Comparison of ENCODE assay signal across 21 cellular contexts in the genomic region with DNA sequence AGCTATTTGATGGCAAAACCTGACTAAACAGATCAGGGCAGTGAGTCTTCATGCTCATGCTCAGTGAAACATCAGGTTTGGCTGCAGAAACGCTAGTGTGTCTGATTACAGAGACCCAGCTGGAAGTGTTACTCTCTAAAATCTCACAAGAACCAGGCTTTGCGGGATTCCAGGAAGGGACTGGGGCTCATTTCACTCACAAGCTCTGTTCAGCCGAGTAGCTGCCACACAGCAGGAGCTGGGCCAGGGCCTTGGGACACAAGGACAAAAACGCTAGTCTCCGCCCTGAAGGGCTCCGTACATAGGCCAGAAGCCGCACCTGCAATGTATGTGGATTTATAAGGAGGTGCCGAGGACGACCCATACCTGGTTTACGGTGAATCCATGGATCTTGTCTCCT.
"Had no signal": no experiment of that assay in that cellular context is flagged by ENCODE, and none has a peak within 500 bp of the region (broad histone marks: within the 10 kb centered on the region; RNA-seq: fewer than 3 reads in every experiment).

No MANE protein-coding gene starts in this region.

- H3K9me3 ChIP-seq: gastrocnemius medialis, suprapubic skin, vagina had no signal

- H3K4me3 ChIP-seq: gastrocnemius medialis, suprapubic skin, vagina had no signal

- ATAC-seq: activated CD4-positive, alpha-beta T cell treated with anti-CD3 and anti-CD28 coated beads for 36 hours; activated CD8-positive, alpha-beta memory T cell treated with anti-CD3 and anti-CD28 coated beads, Interleukin-2, amount 10 ng/mL, durations not matched to agents 7 days and 5 days; esophagus mucosa; gastrocnemius medialis; left cardiac atrium; naive thymus-derived CD8-positive, alpha-beta T cell; stimulated activated naive CD8-positive, alpha-beta T cell treated with anti-CD3 and anti-CD28 coated beads, Interleukin-15, Interleukin-2, amounts not matched to agents 100 U/mL and 50 U/mL, for 24 hours; T-cell; WTC11 had no signal

- H3K27me3 ChIP-seq: brain microvascular endothelial cell, gastrocnemius medialis, suprapubic skin, vagina had no signal

- H3K27ac ChIP-seq: brain microvascular endothelial cell, gastrocnemius medialis, suprapubic skin, vagina had no signal

- DNase-seq: activated CD4-positive, alpha-beta T cell treated with anti-CD3 and anti-CD28 coated beads for 36 hours; activated CD4-positive, alpha-beta T cell treated with anti-CD3 and anti-CD28 coated beads, Interleukin-2, amount 50 U/mL, for 48 hours; activated CD8-positive, alpha-beta memory T cell treated with anti-CD3 and anti-CD28 coated beads, Interleukin-2, amount 10 ng/mL, durations not matched to agents 7 days and 5 days; activated naive CD4-positive, alpha-beta T cell treated with anti-CD3 and anti-CD28 coated beads for 36 hours; activated T-cell treated with anti-CD3 and anti-CD28 coated beads, Interleukin-2, amount 50 U/mL, for 1 hour; aorta; brain microvascular endothelial cell; cortex of kidney; effector CD4-positive, alpha-beta T cell; gastrocnemius medialis; immature natural killer cell; left cardiac atrium; naive thymus-derived CD8-positive, alpha-beta T cell; stimulated activated CD4-positive, alpha-beta T cell treated with anti-CD3 and anti-CD28 coated beads, Interleukin-2, amount 100 ng/mL, for 24 hours; stimulated activated naive CD8-positive, alpha-beta T cell treated with anti-CD3 and anti-CD28 coated beads, Interleukin-15, Interleukin-2, amounts not matched to agents 100 U/mL and 50 U/mL, for 24 hours; T-cell; trophoblast cell had no signal
